Comparison of ENCODE assay signal across 10 cellular contexts in genomic region chr4:185742766-185743165, GRCh38.
DNase-seq lines count a peak whose midpoint lies in the region; ATAC-seq, FAIRE-seq and TF ChIP-seq lines count a peak whose summit lies in the region.
"Had no signal": no experiment of that assay in that cellular context is flagged by ENCODE, and none has a peak within 500 bp of the region (broad histone marks: within the 10 kb centered on the region; RNA-seq: fewer than 3 reads in every experiment).

No MANE protein-coding gene starts in this region.

- no peak overlapping the region for H2AFZ ChIP-seq in HepG2 (ENCODE audit: low read length)
- H2AFZ ChIP-seq: hepatocyte had no signal

- H3K4me2 ChIP-seq in HepG2 (ENCODE audit: low read depth, low read length): no peak overlapping the region
- H3K4me2 ChIP-seq: hepatocyte had no signal

- intact Hi-C loops in HepG2 (cut with micrococcal nuclease; ENCODE audit: unreplicated experiment) (no loop called here), stomach (cut with DNase I; ENCODE audit: low total_unique reads) (no loop called here)

- no peak for TF ChIP-seq EP300 in HepG2 (IDR thresholded peaks at IDR 0.05; ENCODE audit: low read depth in 2 of 2, low read length in 2 of 2)
- no peak for TF ChIP-seq EP300 in HepG2 (CRISPR knock-in tag; IDR thresholded peaks at IDR 0.05; ENCODE audit: borderline replicate concordance)
- TF ChIP-seq EP300 in stomach (IDR thresholded peaks at IDR 0.05): no peak

- no peak for TF ChIP-seq RAD21 in HepG2 (CRISPR knock-in tag; IDR thresholded peaks at IDR 0.05)

- DNase-seq in RPMI8226 (peak; percentile 74), HepG2 (ENCODE audit: low spot score) (no peak), GM12891 (ENCODE audit: insufficient read length, low spot score) (no peak), mesenteric fat pad (ENCODE audit: low spot score) (no peak), stomach (no peak)
- DNase-seq in activated CD4-positive, alpha-beta T cell treated with anti-CD3 and anti-CD28 coated beads, Interleukin-2, amount 10 ng/mL, durations not matched to agents 7 days and 5 days: no peak
- DNase-seq: colonic mucosa had no signal

- H3K36me3 Mint-ChIP-seq in activated CD4-positive, alpha-beta T cell treated with anti-CD3 and anti-CD28 coated beads, Interleukin-2, amount 10 ng/mL, durations not matched to agents 7 days and 5 days (ENCODE audit: low read depth): no peaks in the 10 kb centered on the region

- TF ChIP-seq POLR2A in HepG2 (IDR thresholded peaks at IDR 0.05; ENCODE audit: insufficient read depth in 1 of 2, low read depth in 2 of 2, low read length in 2 of 2) (no peak), GM12891 (IDR thresholded peaks at IDR 0.05; ENCODE audit: low read depth, low read length) (no peak), stomach (IDR thresholded peaks at IDR 0.05) (no peak)

- in situ Hi-C loops in HepG2 (cut with HindIII; ENCODE audit: extremely low pct_ligation_motif_present, low pct_unique_long_range_greater_than_20kb): no loop called here

- BruUV-seq in HepG2 (replicated peaks; lab: Mats Ljungman, UMichigan): no TSS peak

- H4K20me1 ChIP-seq in HepG2 (ENCODE audit: insufficient read depth, low read length): no peaks in the 10 kb centered on the region; the same call in 1 of the 2 replicates

- H3K9me3 ChIP-seq in HepG2 (ENCODE audit: low read length) (no peaks in the 10 kb centered on the region), stomach (no peaks in the 10 kb centered on the region)
- H3K9me3 ChIP-seq: colonic mucosa had no signal

- no peak overlapping the region for H3K9ac ChIP-seq in HepG2 (ENCODE audit: insufficient read depth, low read depth, low read length)

- no peak overlapping the region for H3K27ac Mint-ChIP-seq in activated CD4-positive, alpha-beta T cell treated with anti-CD3 and anti-CD28 coated beads, Interleukin-2, amount 10 ng/mL, durations not matched to agents 7 days and 5 days

- H3K36me3 ChIP-seq in HepG2 (replicated peaks in 1 of 2; ENCODE audit: control insufficient read depth in 1 of 2, insufficient read depth in 2 of 2, low read length in 2 of 2) (peaks cover 1 to 4% of the 10 kb centered on the region in 2 experiments; a peak in 2 of 5 replicates), stomach (peaks cover 0 to 4% (median 0%) of the 10 kb centered on the region in 4 donors)
- H3K36me3 ChIP-seq: colonic mucosa had no signal

- H3K4me1 Mint-ChIP-seq in activated CD4-positive, alpha-beta T cell treated with anti-CD3 and anti-CD28 coated beads, Interleukin-2, amount 10 ng/mL, durations not matched to agents 7 days and 5 days: no peaks in the 10 kb centered on the region

- FAIRE-seq in HepG2 (lab: Jason Lieb, UNC): no peak
- FAIRE-seq in GM12891 (lab: Jason Lieb, UNC): no peak

- H3K79me2 ChIP-seq in HepG2 (ENCODE audit: insufficient read depth, low read length): peaks cover 15% of the 10 kb centered on the region

- H3K27me3 ChIP-seq in HepG2 (ENCODE audit: control insufficient read depth in 1 of 2, insufficient read depth in 2 of 2, low read length in 2 of 2) (no peaks in the 10 kb centered on the region), stomach (no peaks in the 10 kb centered on the region)
- H3K27me3 ChIP-seq: colonic mucosa, hepatocyte had no signal

- no peak overlapping the region for H3K27ac ChIP-seq in HepG2 (ENCODE audit: extremely low read length, insufficient read depth, low read length)
- H3K27ac ChIP-seq in stomach: peak overlapping the region in 2 of 5 donors; percentile 18 to 84
- H3K27ac ChIP-seq: colonic mucosa, hepatocyte had no signal

- peak; percentile 83 for ATAC-seq in GM18909 (IDR thresholded peaks at IDR 0.05; ENCODE audit: poor library complexity, unreplicated experiment)
- peak; percentile 74 for ATAC-seq in HG02759 (IDR thresholded peaks at IDR 0.05; ENCODE audit: unreplicated experiment)
- no peak for ATAC-seq in HepG2

- no peaks in the 10 kb centered on the region for H3K27me3 Mint-ChIP-seq in activated CD4-positive, alpha-beta T cell treated with anti-CD3 and anti-CD28 coated beads, Interleukin-2, amount 10 ng/mL, durations not matched to agents 7 days and 5 days

- no peaks in the 10 kb centered on the region for H3K9me3 Mint-ChIP-seq in activated CD4-positive, alpha-beta T cell treated with anti-CD3 and anti-CD28 coated beads, Interleukin-2, amount 10 ng/mL, durations not matched to agents 7 days and 5 days

- H3K4me3 Mint-ChIP-seq in activated CD4-positive, alpha-beta T cell treated with anti-CD3 and anti-CD28 coated beads, Interleukin-2, amount 10 ng/mL, durations not matched to agents 7 days and 5 days: no peak overlapping the region

- WGBS in HepG2 (ENCODE audit: low lambda C conversion rate): 100% methylated on average over 2 of the region's 8 CpGs
- WGBS in stomach, 5 donors: 56 to 69% (median 62%) methylated on average over 8 of the region's 8 CpGs

- POLR2A ChIA-PET in HepG2 (lab: Yijun Ruan, JAX): interaction anchor here (1.1 to 1.3 kb wide), 2 partner anchors 21 to 30 kb away, joined by 3 read pairs; no protein-coding TSS in a partner anchor
- POLR2A ChIA-PET in activated CD4-positive, alpha-beta T cell treated with anti-CD3 and anti-CD28 coated beads, Interleukin-2, amount 10 ng/mL, durations not matched to agents 7 days and 5 days (lab: Charles Lee): no interaction called here

- peaks cover 67% of the 10 kb centered on the region for H3K4me1 ChIP-seq in HepG2 (ENCODE audit: insufficient read depth, low read length)
- peaks cover 8 to 56% (median 33%) of the 10 kb centered on the region in 4 donors for H3K4me1 ChIP-seq in stomach
- H3K4me1 ChIP-seq: colonic mucosa had no signal

- no peak for TF ChIP-seq CTCF in HepG2 (CRISPR knock-in tag; IDR thresholded peaks at IDR 0.05)
- no peak for TF ChIP-seq CTCF in stomach (IDR thresholded peaks at IDR 0.05)

- H3K4me3 ChIP-seq in HepG2 (replicated peaks in 1 of 3; ENCODE audit: insufficient read depth in 1 of 3, low read depth in 2 of 3, low read length in 3 of 3) (no peak overlapping the region), stomach (no peak overlapping the region)
- H3K4me3 ChIP-seq: colonic mucosa, hepatocyte had no signal

- CTCF ChIA-PET in HepG2 (lab: Yijun Ruan, JAX; ENCODE audit: low intra/inter-chr PET ratio, low total read pairs): no interaction called here
- CTCF ChIA-PET in activated CD4-positive, alpha-beta T cell treated with anti-CD3 and anti-CD28 coated beads, Interleukin-2, amount 10 ng/mL, durations not matched to agents 7 days and 5 days (lab: Charles Lee): no interaction called here

TF ChIP-seq in HepG2, 621 proteins besides CTCF, POLR2A, EP300 and RAD21 (continues in another document):
- TF ChIP-seq GPBP1L1 (CRISPR knock-in tag; IDR thresholded peaks at IDR 0.05) (no peak), KMT2B (CRISPR knock-in tag; IDR thresholded peaks at IDR 0.05) (no peak), FOSL2 (CRISPR knock-in tag; IDR thresholded peaks at IDR 0.05) (0 out of 2 replicates have a peak, but pooled peaks have one; percentile 6), ETV5 (CRISPR knock-in tag; IDR thresholded peaks at IDR 0.05; ENCODE audit: borderline replicate concordance) (no peak), HMG20A (CRISPR knock-in tag; IDR thresholded peaks at IDR 0.05; ENCODE audit: borderline replicate concordance) (no peak), DMAP1 (CRISPR knock-in tag; IDR thresholded peaks at IDR 0.05) (no peak)

TF ChIP-seq in GM12891, 5 proteins besides CTCF, POLR2A, EP300 and RAD21:
- TF ChIP-seq TAF1 (IDR thresholded peaks at IDR 0.05; ENCODE audit: low read depth, low read length) (no peak), POU2F2 (IDR thresholded peaks at IDR 0.05; ENCODE audit: low read depth, low read length) (no peak), SPI1 (IDR thresholded peaks at IDR 0.05; ENCODE audit: low read depth, low read length) (no peak), POLR2AphosphoS5 (IDR thresholded peaks at IDR 0.05; ENCODE audit: low read depth, low read length) (no peak), PAX5 (IDR thresholded peaks at IDR 0.05; ENCODE audit: insufficient read depth, low read length, severe bottlenecking) (no peak)
